13 cellular contexts compared by ENCODE assay signal in genomic region chr11:15673408-15673811, GRCh38.
DNase-seq lines count a peak whose midpoint lies in the region; ATAC-seq and TF ChIP-seq lines count a peak whose summit lies in the region.
"Had no signal": no experiment of that assay in that cellular context is flagged by ENCODE, and none has a peak within 500 bp of the region (broad histone marks: within the 10 kb centered on the region; RNA-seq: fewer than 3 reads in every experiment).

No MANE protein-coding gene starts in this region.

- no peaks in the 10 kb centered on the region; the same call in 1 of the 2 replicates for H3K9me3 ChIP-seq in IMR-90 (ENCODE audit: control insufficient read depth, insufficient read depth, low read length)
- H3K9me3 ChIP-seq: BLaER1 had no signal

- H2BK20ac ChIP-seq in IMR-90 (ENCODE audit: low read depth, low read length) = no peak overlapping the region

- no peak overlapping the region for H3K18ac ChIP-seq in IMR-90 (ENCODE audit: low read depth, low read length)

- H4K91ac ChIP-seq in IMR-90 (ENCODE audit: insufficient read depth, low read depth, low read length) = no peak overlapping the region; the same call in 1 of the 2 replicates

- DNase-seq in DMS 273 (lab: John Stamatoyannopoulos, UW; ENCODE audit: unreplicated experiment) = peak; percentile 91
- no peak for DNase-seq in IMR-90
- peak; percentile 96 to 97 for DNase-seq in NCI-H524 (lab: John Stamatoyannopoulos, UW)
- DNase-seq in left lobe of liver (ENCODE audit: low spot score) = no peak
- no peak for DNase-seq in CD1c-positive myeloid dendritic cell (ENCODE audit: extremely low spot score)
- DNase-seq in middle frontal gyrus (ENCODE audit: extremely low spot score, low spot score) = no peak
- DNase-seq in MV-4-11 (lab: John Stamatoyannopoulos, UW) = no peak
- DNase-seq: activated CD4-positive, CD25-positive, alpha-beta regulatory T cell; islet precursor cell; NCI-H1048; SW 1271 had no signal

- H2AFZ ChIP-seq in IMR-90 (replicated peaks; ENCODE audit: low read length, poor library complexity) = peak overlapping the region; percentile 1

- H3K4me2 ChIP-seq in IMR-90 (ENCODE audit: low read depth, low read length) = no peak overlapping the region
- H3K4me2 ChIP-seq: BLaER1 had no signal

- H4K8ac ChIP-seq in IMR-90 (ENCODE audit: low read depth in 2 of 2, low read length in 2 of 2) = no peak overlapping the region

- H3K79me1 ChIP-seq in IMR-90 (ENCODE audit: low read depth in 1 of 2, low read length in 2 of 2) = no peaks in the 10 kb centered on the region

- TF ChIP-seq CTCF in IMR-90 (conservative IDR thresholded peaks at IDR 0.05; ENCODE audit: low read depth, low read length) = no peak

- no peaks in the 10 kb centered on the region for H3K36me3 ChIP-seq in IMR-90 (ENCODE audit: control insufficient read depth, insufficient read depth, low read length)
- H3K36me3 ChIP-seq: BLaER1 had no signal

- in situ Hi-C loops in IMR-90 (cut with MboI; ENCODE audit: low sequenced_read_pairs) = no loop called here

- no peak overlapping the region for H3K14ac ChIP-seq in IMR-90 (replicated peaks; ENCODE audit: low read depth, low read length)

- no peak for TF ChIP-seq RAD21 in IMR-90 (IDR thresholded peaks at IDR 0.05; ENCODE audit: low read length)

- H4K5ac ChIP-seq in IMR-90 (ENCODE audit: low read depth, low read length) = no peak overlapping the region

- H3K27me3 ChIP-seq in IMR-90 (ENCODE audit: control insufficient read depth, insufficient read depth, low read length) = no peaks in the 10 kb centered on the region
- H3K27me3 ChIP-seq: BLaER1 had no signal

- CTCF ChIA-PET in IMR-90 (lab: Yijun Ruan, JAX) = no interaction called here

- H2BK5ac ChIP-seq in IMR-90 (ENCODE audit: low read depth, low read length, poor library complexity, severe bottlenecking) = no peak overlapping the region

- BruUV-seq in IMR-90 (replicated peaks; lab: Mats Ljungman, UMichigan) = no TSS peak

- H2BK15ac ChIP-seq in IMR-90 (ENCODE audit: low read depth, low read length) = no peak overlapping the region

- no peak overlapping the region for H3K27ac ChIP-seq in IMR-90 (ENCODE audit: insufficient read depth, low read length)
- H3K27ac ChIP-seq: BLaER1 had no signal

- no peak overlapping the region for H3K56ac ChIP-seq in IMR-90 (ENCODE audit: extremely low read depth, insufficient read depth, low read length)

- H3K4me3 ChIP-seq in IMR-90 (ENCODE audit: insufficient read depth, low read depth, low read length) = no peak overlapping the region
- H3K4me3 ChIP-seq: BLaER1 had no signal

- intact Hi-C loops in IMR-90 (cut with micrococcal nuclease) = no loop called here

- dilution Hi-C loops in IMR-90 (cut with HindIII; ENCODE audit: low sequenced_read_pairs, unreplicated experiment) = no loop called here

- TF ChIP-seq POLR2A in IMR-90 (IDR thresholded peaks at IDR 0.05; ENCODE audit: low read depth, low read length) = no peak

- peak overlapping the region; percentile 43; the same call in 1 of the 2 replicates for H2BK120ac ChIP-seq in IMR-90 (ENCODE audit: low read depth, low read length)

- no peak overlapping the region for H2AK9ac ChIP-seq in IMR-90 (replicated peaks; ENCODE audit: low read depth, low read length, poor library complexity)

- no peaks in the 10 kb centered on the region for H4K20me1 ChIP-seq in IMR-90 (ENCODE audit: insufficient read depth, low read length)
- H4K20me1 ChIP-seq: BLaER1 had no signal

- no peak overlapping the region for H3K4ac ChIP-seq in IMR-90 (ENCODE audit: low read depth, low read length)

- H2AK5ac ChIP-seq in IMR-90 (ENCODE audit: low read depth, low read length) = 0 out of 2 replicates have a peak overlapping the region, but pooled peaks have one; percentile 4

- POLR2A ChIA-PET in IMR-90 (lab: Charles Lee; ENCODE audit: unreplicated experiment) = no interaction called here

- no peak overlapping the region for H3K23ac ChIP-seq in IMR-90 (ENCODE audit: low read depth, low read length)

- H3K4me1 ChIP-seq in IMR-90 (ENCODE audit: control insufficient read depth, insufficient read depth, low read length) = no peaks in the 10 kb centered on the region
- H3K4me1 ChIP-seq: BLaER1 had no signal

- no peak overlapping the region for H3K9ac ChIP-seq in IMR-90 (ENCODE audit: low read depth, low read length)
- H3K9ac ChIP-seq: BLaER1 had no signal

- peaks cover 6% of the 10 kb centered on the region for H3K9me1 ChIP-seq in IMR-90 (ENCODE audit: insufficient read depth, low read length)

- no peak; the same call in 1 of the 2 replicates for ATAC-seq in IMR-90 (ENCODE audit: low read depth)
- peak; percentile 55 for ATAC-seq in left lobe of liver
- no peak for ATAC-seq in HG02623 (IDR thresholded peaks at IDR 0.05; ENCODE audit: unreplicated experiment)

TF ChIP-seq in IMR-90, 13 proteins besides CTCF, POLR2A, EP300 and RAD21:
- TF ChIP-seq MAZ (IDR thresholded peaks at IDR 0.05; ENCODE audit: borderline replicate concordance, low read depth, low read length) (no peak), NFE2L2 (IDR thresholded peaks at IDR 0.05; ENCODE audit: low read depth, low read length) (no peak), SMC3 (IDR thresholded peaks at IDR 0.05; ENCODE audit: low read depth, low read length) (no peak), RCOR1 (IDR thresholded peaks at IDR 0.05; ENCODE audit: insufficient replicate concordance, low read length) (no peak), RFX5 (IDR thresholded peaks at IDR 0.05; ENCODE audit: low read depth, low read length) (no peak), BHLHE40 (IDR thresholded peaks at IDR 0.05; ENCODE audit: low read depth, low read length) (no peak), MXI1 (IDR thresholded peaks at IDR 0.05; ENCODE audit: borderline replicate concordance, low read depth, low read length) (no peak), MAFK (IDR thresholded peaks at IDR 0.05; ENCODE audit: low read depth, low read length) (no peak), USF2 (IDR thresholded peaks at IDR 0.05; ENCODE audit: low read depth, low read length) (no peak), CHD1 (IDR thresholded peaks at IDR 0.05; ENCODE audit: low read depth, low read length) (no peak), ELK1 (IDR thresholded peaks at IDR 0.05; ENCODE audit: borderline replicate concordance, low read depth, low read length) (no peak), FOS (IDR thresholded peaks at IDR 0.05; ENCODE audit: low read depth, low read length) (no peak), CEBPB (IDR thresholded peaks at IDR 0.05; ENCODE audit: low read depth, low read length) (no peak)

Comparison
In these comparisons a context has a peak if more than half of its experiments do, and no peak if none do; other contexts are left out.
1. DNase-seq: peak in DMS 273 (single experiment) and NCI-H524 (2 of 2); none in IMR-90 (single experiment), left lobe of liver (single experiment), CD1c-positive myeloid dendritic cell (single experiment), middle frontal gyrus (single experiment) and MV-4-11 (single experiment).